29 cellular contexts compared by ENCODE assay signal in the genomic region with DNA sequence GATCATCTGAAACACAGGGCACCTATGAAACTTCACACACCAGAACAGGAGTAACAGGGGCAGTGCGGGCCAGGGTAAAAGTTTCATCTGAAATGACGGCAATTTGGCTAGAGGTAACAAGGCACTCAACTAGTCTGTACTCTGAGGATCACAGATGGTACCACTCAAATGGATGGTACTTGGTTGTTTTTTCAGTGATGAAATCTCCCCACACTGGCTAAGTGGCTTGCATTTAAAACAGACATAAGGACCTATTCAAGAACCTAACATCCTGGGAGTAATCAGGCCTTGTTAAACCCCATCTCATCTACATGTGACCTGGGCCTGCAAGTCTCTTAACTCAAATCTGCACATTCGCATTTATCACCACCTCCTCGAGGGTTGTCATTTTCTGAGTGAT.
"Had no signal": no experiment of that assay in that cellular context is flagged by ENCODE, and none has a peak within 500 bp of the region (broad histone marks: within the 10 kb centered on the region; RNA-seq: fewer than 3 reads in every experiment).

No MANE protein-coding gene starts in this region.

- H3K27ac ChIP-seq: colonic mucosa, epithelial cell of prostate, gastrocnemius medialis, heart left ventricle, hepatocyte, prostate gland, sigmoid colon, testis, tibial nerve, uterus had no signal

- H3K36me3 ChIP-seq: colonic mucosa, gastrocnemius medialis, heart left ventricle, prostate gland, sigmoid colon, upper lobe of left lung, uterus had no signal

- H3K27me3 ChIP-seq: colonic mucosa, gastrocnemius medialis, heart left ventricle, hepatocyte, sigmoid colon, testis, tibial nerve, upper lobe of left lung, uterus had no signal

- H3K9me3 Mint-ChIP-seq: dendritic cell treated with granulocyte-macrophage colony-stimulating factor and Interleukin-4, amounts not matched to agents 40 ng/mL and 50 ng/mL, for 4 days; endodermal cell; nephron; stimulated activated memory B cell treated with anti-CD40 and anti-IgM and Interleukin-4, amounts not matched to agents 10 μg/mL and 1 μg/mL and 100 μg/mL, for 72 hours had no signal

- H3K4me1 ChIP-seq: colonic mucosa, gastrocnemius medialis, heart left ventricle, prostate gland, sigmoid colon, testis, tibial nerve, uterus had no signal

- ATAC-seq: esophagus mucosa; gastrocnemius medialis; heart left ventricle; left lobe of liver; naive thymus-derived CD4-positive, alpha-beta T cell; right cardiac atrium; stimulated activated memory B cell treated with anti-CD40 and anti-IgM and Interleukin-4, amounts not matched to agents 10 μg/mL and 1 μg/mL and 100 μg/mL, for 72 hours; stimulated activated naive CD8-positive, alpha-beta T cell treated with anti-CD3 and anti-CD28 coated beads, Interleukin-15, Interleukin-2, amounts not matched to agents 100 U/mL and 50 U/mL, for 24 hours had no signal

- H3K4me3 Mint-ChIP-seq: dendritic cell treated with granulocyte-macrophage colony-stimulating factor and Interleukin-4, amounts not matched to agents 40 ng/mL and 50 ng/mL, for 4 days; endodermal cell; naive thymus-derived CD4-positive, alpha-beta T cell; nephron; stimulated activated memory B cell treated with anti-CD40 and anti-IgM and Interleukin-4, amounts not matched to agents 10 μg/mL and 1 μg/mL and 100 μg/mL, for 72 hours had no signal

- DNase-seq: colonic mucosa; effector CD8-positive, alpha-beta T cell; endodermal cell; foreskin fibroblast; gastrocnemius medialis; heart left ventricle; kidney; mammary epithelial cell; mesendoderm; midbrain; naive thymus-derived CD4-positive, alpha-beta T cell; nucleus accumbens; right cardiac atrium; sigmoid colon; stimulated activated CD4-positive, alpha-beta T cell treated with anti-CD3 and anti-CD28 coated beads, Interleukin-4, amount 100 ng/mL, for 4 hours; stimulated activated naive CD8-positive, alpha-beta T cell treated with anti-CD3 and anti-CD28 coated beads, Interleukin-15, Interleukin-2, amounts not matched to agents 100 U/mL and 50 U/mL, for 24 hours; substantia nigra; testis; uterus had no signal

- H3K27ac Mint-ChIP-seq: dendritic cell treated with granulocyte-macrophage colony-stimulating factor and Interleukin-4, amounts not matched to agents 40 ng/mL and 50 ng/mL, for 4 days; endodermal cell; naive thymus-derived CD4-positive, alpha-beta T cell; nephron; stimulated activated memory B cell treated with anti-CD40 and anti-IgM and Interleukin-4, amounts not matched to agents 10 μg/mL and 1 μg/mL and 100 μg/mL, for 72 hours had no signal

- H3K4me3 ChIP-seq: colonic mucosa, gastrocnemius medialis, heart left ventricle, hepatocyte, prostate gland, sigmoid colon, testis, tibial nerve, upper lobe of left lung, uterus had no signal

- H3K27me3 Mint-ChIP-seq: dendritic cell treated with granulocyte-macrophage colony-stimulating factor and Interleukin-4, amounts not matched to agents 40 ng/mL and 50 ng/mL, for 4 days; naive thymus-derived CD4-positive, alpha-beta T cell; stimulated activated memory B cell treated with anti-CD40 and anti-IgM and Interleukin-4, amounts not matched to agents 10 μg/mL and 1 μg/mL and 100 μg/mL, for 72 hours had no signal

- H3K4me1 Mint-ChIP-seq: endodermal cell; naive thymus-derived CD4-positive, alpha-beta T cell; nephron; stimulated activated memory B cell treated with anti-CD40 and anti-IgM and Interleukin-4, amounts not matched to agents 10 μg/mL and 1 μg/mL and 100 μg/mL, for 72 hours had no signal

- H3K9me3 ChIP-seq: colonic mucosa, gastrocnemius medialis, prostate gland, sigmoid colon, testis, tibial nerve, upper lobe of left lung, uterus had no signal
